27 cellular contexts compared by ENCODE assay signal in genomic region chr6:101167638-101168037, GRCh38.
DNase-seq lines count a peak whose midpoint lies in the region; ATAC-seq, FAIRE-seq and TF ChIP-seq lines count a peak whose summit lies in the region.
"Had no signal": no experiment of that assay in that cellular context is flagged by ENCODE, and none has a peak within 500 bp of the region (broad histone marks: within the 10 kb centered on the region; RNA-seq: fewer than 3 reads in every experiment).

No MANE protein-coding gene starts in this region.

- H3K4ac ChIP-seq in H1 (replicated peaks; ENCODE audit: insufficient read length, low read depth, low read length) = no peak overlapping the region

- no peaks in the 10 kb centered on the region for H3K27me3 Mint-ChIP-seq in activated CD8-positive, alpha-beta memory T cell treated with anti-CD3 and anti-CD28 coated beads, Interleukin-2, amount 10 ng/mL, durations not matched to agents 7 days and 5 days
- H3K27me3 Mint-ChIP-seq: CD4-positive, alpha-beta memory T cell; CD4-positive, CD25-positive, alpha-beta regulatory T cell; CD8-positive, alpha-beta memory T cell had no signal

- POLR2A ChIA-PET in H1 (lab: Charles Lee; ENCODE audit: partially characterized antibody) = no interaction called here

- no peak overlapping the region for H3K18ac ChIP-seq in H1 (ENCODE audit: extremely low read depth, low read length)

- WGBS in H1 (ENCODE audit: extremely low coverage in 1 of 2, insufficient coverage in 1 of 2, insufficient read length in 1 of 2, insufficient replicate concordance in 2 of 2, low coverage in 1 of 2, low lambda C conversion rate in 2 of 2, missing lambda C conversion rate in 1 of 2), 2 experiments = 96% methylated on average over 14 of the region's 14 CpGs; no CpG with 5 or more reads in 1 of the 2 experiments

- no peak overlapping the region for H4K5ac ChIP-seq in H1 (ENCODE audit: insufficient read length, low read depth, low read length)

- no peak overlapping the region for H3K4me2 ChIP-seq in H1 (ENCODE audit: insufficient read depth in 1 of 2, low read depth in 2 of 2, low read length in 2 of 2)
- H3K4me2 ChIP-seq: BLaER1 had no signal

- no peak overlapping the region for H2BK20ac ChIP-seq in H1 (ENCODE audit: low read length)

- no peak for TF ChIP-seq CTCF in left ventricle myocardium inferior (IDR thresholded peaks at IDR 0.05; ENCODE audit: borderline replicate concordance)
- TF ChIP-seq CTCF in H1 (IDR thresholded peaks at IDR 0.05; ENCODE audit: control extremely low read depth in 1 of 3, insufficient read depth in 1 of 3, low read depth in 1 of 3, low read length in 3 of 3) = no peak

- H3K4me3 ChIP-seq in left ventricle myocardium inferior (no peak overlapping the region), H1 (ENCODE audit: extremely low read depth in 1 of 4, insufficient read depth in 2 of 4, low read depth in 3 of 4, low read length in 4 of 4) (no peak overlapping the region)
- H3K4me3 ChIP-seq: BLaER1 had no signal

- peak; percentile 34 for DNase-seq in Right ventricle myocardium superior
- DNase-seq in left ventricle myocardium inferior = no peak
- DNase-seq in NCI-H446 treated with DMSO at 0.1 percent for 48 hours (lab: John Stamatoyannopoulos, UW) = peak; percentile 6
- DNase-seq in H1 (ENCODE audit: low read depth in 1 of 2, low spot score in 2 of 2) = no peak
- DNase-seq in activated CD8-positive, alpha-beta memory T cell treated with anti-CD3 and anti-CD28 coated beads, Interleukin-2, amount 10 ng/mL, durations not matched to agents 7 days and 5 days = no peak
- DNase-seq in activated naive CD4-positive, alpha-beta T cell treated with anti-CD3 and anti-CD28 coated beads, Interleukin-2, amount 50 U/mL, for 72 hours (ENCODE audit: low spot score in 2 of 2) = no peak
- DNase-seq: ACHN; BE2C; CD4-positive, alpha-beta memory T cell; CD4-positive, CD25-positive, alpha-beta regulatory T cell; CD8-positive, alpha-beta memory T cell; COR-L47; DMS 273 treated with DMSO at 0.1 percent for 48 hours; DMS153; DMS53; DMS79; DND-41; EL; GF-D8 had no signal

- peak overlapping the region; percentile 53; the same call in 1 of the 2 replicates for H2AFZ ChIP-seq in H1 (ENCODE audit: low read length)

- H3K9ac ChIP-seq in H1 (replicated peaks in 1 of 4; ENCODE audit: extremely low read depth in 1 of 4, low read depth in 3 of 4, low read length in 3 of 4) = no peak overlapping the region
- H3K9ac ChIP-seq: BLaER1 had no signal

- no peak for FAIRE-seq in H1 (lab: Jason Lieb, UNC)
- FAIRE-seq: A204.1, G401.6, GM12891, GM19239 had no signal

- H3K9me3 ChIP-seq in left ventricle myocardium inferior (replicated peaks) (peaks cover 30% of the 10 kb centered on the region), H1 (ENCODE audit: insufficient read depth in 2 of 2, low read depth in 1 of 2, low read length in 1 of 2) (no peaks in the 10 kb centered on the region)
- H3K9me3 ChIP-seq: BE2C had no signal

- no peaks in the 10 kb centered on the region for H3K79me1 ChIP-seq in H1 (ENCODE audit: low read depth, low read length)

- no peak overlapping the region for H3K4me3 Mint-ChIP-seq in activated CD8-positive, alpha-beta memory T cell treated with anti-CD3 and anti-CD28 coated beads, Interleukin-2, amount 10 ng/mL, durations not matched to agents 7 days and 5 days
- H3K4me3 Mint-ChIP-seq: CD14-positive monocyte; CD4-positive, alpha-beta memory T cell; CD4-positive, CD25-positive, alpha-beta regulatory T cell; CD8-positive, alpha-beta memory T cell had no signal

- TF ChIP-seq RAD21 in H1 (IDR thresholded peaks at IDR 0.05 in 1 of 2, conservative IDR thresholded peaks at IDR 0.05 in 1 of 2; ENCODE audit: low read depth in 2 of 2, low read length in 2 of 2) = no peak

- H3K79me2 ChIP-seq in H1 (ENCODE audit: control insufficient read depth in 1 of 2, insufficient read depth in 2 of 2, low read length in 2 of 2) = no peaks in the 10 kb centered on the region

- H3K23ac ChIP-seq in H1 (ENCODE audit: insufficient read length) = no peak overlapping the region

- ATAC-seq in Right ventricle myocardium superior (ENCODE audit: poor library complexity) (no peak), HG03108 (IDR thresholded peaks at IDR 0.05; ENCODE audit: unreplicated experiment) (no peak)
- no peak for ATAC-seq in activated CD8-positive, alpha-beta memory T cell treated with anti-CD3 and anti-CD28 coated beads, Interleukin-2, amount 10 ng/mL, durations not matched to agents 7 days and 5 days
- no peak for ATAC-seq in activated naive CD4-positive, alpha-beta T cell treated with anti-CD3 and anti-CD28 coated beads, Interleukin-2, amount 50 U/mL, for 72 hours

- no peak overlapping the region for H2BK120ac ChIP-seq in H1 (replicated peaks; ENCODE audit: low read depth, low read length)

- no peak overlapping the region for H2BK15ac ChIP-seq in H1 (ENCODE audit: low read length)

- H3K36me3 ChIP-seq in left ventricle myocardium inferior (no peaks in the 10 kb centered on the region), H1 (ENCODE audit: control insufficient read depth in 2 of 4, insufficient read depth in 4 of 4, low read length in 3 of 4) (no peaks in the 10 kb centered on the region)
- H3K36me3 ChIP-seq: BE2C, BLaER1 had no signal

- no peaks in the 10 kb centered on the region for H3K27me3 ChIP-seq in left ventricle myocardium inferior (ENCODE audit: low read depth)
- no peaks in the 10 kb centered on the region for H3K27me3 ChIP-seq in H1 (replicated peaks in 1 of 4; ENCODE audit: control insufficient read depth in 3 of 4, extremely low read depth in 1 of 4, insufficient read depth in 3 of 4, low read length in 3 of 4)
- H3K27me3 ChIP-seq: BE2C, BLaER1 had no signal

- H3K14ac ChIP-seq in H1 (ENCODE audit: insufficient read length) = no peak overlapping the region

- peak overlapping the region; percentile 9; the same call in 1 of the 2 replicates for H4K8ac ChIP-seq in H1 (ENCODE audit: extremely low read depth, insufficient read depth, low read length)

- no peak overlapping the region for H3K56ac ChIP-seq in H1 (replicated peaks; ENCODE audit: insufficient read length, low read depth, low read length)

- no peaks in the 10 kb centered on the region for H3K23me2 ChIP-seq in H1 (ENCODE audit: low read depth, low read length)

- no peaks in the 10 kb centered on the region for H3K4me1 Mint-ChIP-seq in activated CD8-positive, alpha-beta memory T cell treated with anti-CD3 and anti-CD28 coated beads, Interleukin-2, amount 10 ng/mL, durations not matched to agents 7 days and 5 days
- H3K4me1 Mint-ChIP-seq: CD14-positive monocyte; CD4-positive, alpha-beta memory T cell; CD4-positive, CD25-positive, alpha-beta regulatory T cell; CD8-positive, alpha-beta memory T cell had no signal

- no peaks in the 10 kb centered on the region for H4K20me1 ChIP-seq in H1 (replicated peaks in 1 of 2; ENCODE audit: control insufficient read depth in 1 of 2, insufficient read depth in 2 of 2, low read length in 2 of 2)
- H4K20me1 ChIP-seq: BLaER1 had no signal

- H3K27ac ChIP-seq in left ventricle myocardium inferior (replicated peaks) (no peak overlapping the region), H1 (ENCODE audit: low read depth, low read length) (no peak overlapping the region)
- H3K27ac ChIP-seq: 22Rv1, BLaER1 had no signal

- no peak overlapping the region for H3K27ac Mint-ChIP-seq in activated CD8-positive, alpha-beta memory T cell treated with anti-CD3 and anti-CD28 coated beads, Interleukin-2, amount 10 ng/mL, durations not matched to agents 7 days and 5 days
- H3K27ac Mint-ChIP-seq in activated naive CD4-positive, alpha-beta T cell treated with anti-CD3 and anti-CD28 coated beads, Interleukin-2, amount 50 U/mL, for 72 hours = no peak overlapping the region
- H3K27ac Mint-ChIP-seq: CD14-positive monocyte; CD4-positive, alpha-beta memory T cell; CD4-positive, CD25-positive, alpha-beta regulatory T cell; CD8-positive, alpha-beta memory T cell had no signal

- no peaks in the 10 kb centered on the region for H3K36me3 Mint-ChIP-seq in activated CD8-positive, alpha-beta memory T cell treated with anti-CD3 and anti-CD28 coated beads, Interleukin-2, amount 10 ng/mL, durations not matched to agents 7 days and 5 days
- H3K36me3 Mint-ChIP-seq in activated naive CD4-positive, alpha-beta T cell treated with anti-CD3 and anti-CD28 coated beads, Interleukin-2, amount 50 U/mL, for 72 hours = peaks cover 0 to 7% of the 10 kb centered on the region in 2 donors
- H3K36me3 Mint-ChIP-seq: CD14-positive monocyte; CD4-positive, alpha-beta memory T cell; CD4-positive, CD25-positive, alpha-beta regulatory T cell; CD8-positive, alpha-beta memory T cell had no signal

- no peak overlapping the region for H4K91ac ChIP-seq in H1 (replicated peaks; ENCODE audit: insufficient read length, low read length)

- H3K9me3 Mint-ChIP-seq in activated CD8-positive, alpha-beta memory T cell treated with anti-CD3 and anti-CD28 coated beads, Interleukin-2, amount 10 ng/mL, durations not matched to agents 7 days and 5 days (ENCODE audit: low read depth) = peaks cover 7% of the 10 kb centered on the region
- peaks cover 21 to 27% of the 10 kb centered on the region in 2 donors for H3K9me3 Mint-ChIP-seq in activated naive CD4-positive, alpha-beta T cell treated with anti-CD3 and anti-CD28 coated beads, Interleukin-2, amount 50 U/mL, for 72 hours

- CTCF ChIA-PET in H1 (lab: Charles Lee; ENCODE audit: partially characterized antibody) = interaction anchor here (0.6 to 1.4 kb wide), 4 partner anchors 13 to 477 kb away, joined by 3 to 5 read pairs (median 3); no protein-coding TSS in a partner anchor
- CTCF ChIA-PET in activated CD8-positive, alpha-beta memory T cell treated with anti-CD3 and anti-CD28 coated beads, Interleukin-2, amount 10 ng/mL, durations not matched to agents 7 days and 5 days (lab: Charles Lee) = no interaction called here

- H2BK5ac ChIP-seq in H1 (ENCODE audit: low read depth, low read length) = no peak overlapping the region

- H3K4me1 ChIP-seq in left ventricle myocardium inferior (no peaks in the 10 kb centered on the region), H1 (replicated peaks in 1 of 4; ENCODE audit: control insufficient read depth in 3 of 4, insufficient read depth in 4 of 4, low read length in 3 of 4) (no peaks in the 10 kb centered on the region)
- H3K4me1 ChIP-seq: BE2C, BLaER1 had no signal

- no peak for TF ChIP-seq POLR2A in H1 (IDR thresholded peaks at IDR 0.05; ENCODE audit: control extremely low read depth in 1 of 2, low read depth in 2 of 2, low read length in 2 of 2)

- H2AK5ac ChIP-seq in H1 (ENCODE audit: low read depth, low read length) = no peak overlapping the region

- intact Hi-C loops in Right ventricle myocardium superior (cut with DNase I) (no loop called here), left ventricle myocardium inferior (cut with micrococcal nuclease) (no loop called here)

- H2BK12ac ChIP-seq in H1 (ENCODE audit: low read depth, low read length) = no peak overlapping the region

- no peak for TF ChIP-seq EP300 in H1 (IDR thresholded peaks at IDR 0.05; ENCODE audit: borderline replicate concordance in 1 of 2, low read depth in 2 of 2, low read length in 2 of 2)

TF ChIP-seq in H1, 55 proteins besides CTCF, POLR2A, EP300 and RAD21 (continues in another document):
- TF ChIP-seq CREB1 (IDR thresholded peaks at IDR 0.05) = no peak
- TF ChIP-seq CBX8 (IDR thresholded peaks at IDR 0.05; ENCODE audit: borderline replicate concordance, low read depth, low read length) = no peak
- TF ChIP-seq SIN3A (conservative IDR thresholded peaks at IDR 0.05 in 1 of 2, IDR thresholded peaks at IDR 0.05 in 1 of 2; ENCODE audit: low read depth in 1 of 2, low read length in 2 of 2) = no peak
- no peak for TF ChIP-seq EGR1 (IDR thresholded peaks at IDR 0.05; ENCODE audit: borderline replicate concordance, low read depth, low read length)

Comparison
In these comparisons a context has a peak if more than half of its experiments do, and no peak if none do; other contexts are left out.
1. DNase-seq: peak in Right ventricle myocardium superior (single experiment) and NCI-H446 treated with DMSO at 0.1 percent for 48 hours (single experiment); none in left ventricle myocardium inferior (single experiment), H1 (0 of 2), activated CD8-positive, alpha-beta memory T cell treated with anti-CD3 and anti-CD28 coated beads, Interleukin-2, amount 10 ng/mL, durations not matched to agents 7 days and 5 days (single experiment) and activated naive CD4-positive, alpha-beta T cell treated with anti-CD3 and anti-CD28 coated beads, Interleukin-2, amount 50 U/mL, for 72 hours (0 of 2).